In the genomic region with DNA sequence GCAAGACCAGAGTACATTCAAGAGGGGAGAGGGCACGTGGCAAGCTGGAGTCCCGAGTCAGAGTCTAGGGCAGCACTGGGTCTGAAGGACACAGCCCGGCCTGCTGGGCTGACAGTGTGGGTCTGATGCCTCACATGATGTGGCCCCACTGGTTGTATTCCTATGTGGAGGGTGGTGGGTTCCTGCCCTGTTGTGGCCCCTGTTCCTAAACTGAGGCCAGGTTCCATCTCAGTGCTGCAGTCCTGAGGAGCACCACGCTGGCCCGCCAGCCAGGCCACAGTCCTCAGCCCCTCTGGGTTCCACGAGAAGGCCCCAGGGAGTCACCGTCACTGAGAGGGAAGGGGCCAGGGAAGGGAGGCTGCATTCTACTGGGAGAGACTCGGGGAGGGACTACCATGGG, we compare ENCODE assay signal across 15 cellular contexts. TPM values are rescaled to one million over a fixed set of nuclear protein-coding genes. Genes with fewer than 3 reads are reported as not detected.
DNase-seq lines count a peak whose midpoint lies in the region; ATAC-seq and TF ChIP-seq lines count a peak whose summit lies in the region.
"Had no signal": no experiment of that assay in that cellular context is flagged by ENCODE, and none has a peak within 500 bp of the region (broad histone marks: within the 10 kb centered on the region; RNA-seq: fewer than 3 reads in every experiment).

No MANE protein-coding gene starts in this region.

- H3K9me3 Mint-ChIP-seq in endodermal cell = no peaks in the 10 kb centered on the region
- H3K9me3 Mint-ChIP-seq: naive thymus-derived CD8-positive, alpha-beta T cell; T-helper 2 cell treated with Interferon-gamma antibody and Interleukin-4, amounts not matched to agents 5 μg/mL and 100 μg/mL, for 36 hours had no signal

- H3K4me3 ChIP-seq in H7 (ENCODE audit: insufficient read depth, low read depth, low read length) = no peak overlapping the region
- no peak overlapping the region for H3K4me3 ChIP-seq in endodermal cell (ENCODE audit: low read length)
- no peak overlapping the region for H3K4me3 ChIP-seq in parathyroid adenoma (ENCODE audit: low read depth, low read length)
- H3K4me3 ChIP-seq: suprapubic skin had no signal

- no peaks in the 10 kb centered on the region for H3K27me3 ChIP-seq in H7 (ENCODE audit: control insufficient read depth, insufficient read depth, low read length)
- H3K27me3 ChIP-seq in endodermal cell (ENCODE audit: control insufficient read depth, insufficient read depth, low read length, poor library complexity, severe bottlenecking) = no peaks in the 10 kb centered on the region
- H3K27me3 ChIP-seq in parathyroid adenoma (ENCODE audit: control insufficient read depth, insufficient read depth, low read length) = no peaks in the 10 kb centered on the region
- H3K27me3 ChIP-seq: BE2C, suprapubic skin had no signal

- no peak overlapping the region for H2AFZ ChIP-seq in parathyroid adenoma

- no peaks in the 10 kb centered on the region for H3K9me3 ChIP-seq in T-helper 17 cell (ENCODE audit: control insufficient read depth, low read length, poor library complexity, severe bottlenecking)
- H3K9me3 ChIP-seq in endodermal cell (ENCODE audit: control insufficient read depth, low read length) = no peaks in the 10 kb centered on the region
- no peaks in the 10 kb centered on the region for H3K9me3 ChIP-seq in parathyroid adenoma (ENCODE audit: control insufficient read depth, low read length)
- H3K9me3 ChIP-seq: BE2C, suprapubic skin had no signal

- no peak overlapping the region for H3K27ac ChIP-seq in endodermal cell (ENCODE audit: low read depth, low read length)
- peak overlapping the region; percentile 84 for H3K27ac ChIP-seq in parathyroid adenoma
- no peak overlapping the region for H3K27ac ChIP-seq in substantia nigra (ENCODE audit: low read depth, low read length, poor library complexity, severe bottlenecking)
- H3K27ac ChIP-seq: suprapubic skin had no signal

- no peak for TF ChIP-seq CTCF in endodermal cell (conservative IDR thresholded peaks at IDR 0.05)
- TF ChIP-seq CTCF in parathyroid adenoma (IDR thresholded peaks at IDR 0.05) = no peak

- H3K79me2 ChIP-seq in parathyroid adenoma = peaks cover 49% of the 10 kb centered on the region

- ATAC-seq in T-helper 17 cell = no peak
- ATAC-seq in HG03432 (IDR thresholded peaks at IDR 0.05; ENCODE audit: unreplicated experiment) = no peak
- ATAC-seq: activated CD4-positive, CD25-positive, alpha-beta regulatory T cell treated with anti-CD3 and anti-CD28 coated beads, Interleukin-2, amount 50 U/mL, for 24 hours; naive thymus-derived CD8-positive, alpha-beta T cell had no signal

- H3K36me3 ChIP-seq in H7 (replicated peaks; ENCODE audit: control insufficient read depth, insufficient read depth, low read length) (peaks cover 16% of the 10 kb centered on the region), endodermal cell (ENCODE audit: control insufficient read depth, insufficient read depth, low read length) (peaks cover 34% of the 10 kb centered on the region), parathyroid adenoma (ENCODE audit: control insufficient read depth, insufficient read depth, low read length) (no peaks in the 10 kb centered on the region)
- H3K36me3 ChIP-seq: BE2C had no signal

- H3K4me3 Mint-ChIP-seq in T-helper 17 cell = no peak overlapping the region
- H3K4me3 Mint-ChIP-seq in endodermal cell = no peak overlapping the region
- H3K4me3 Mint-ChIP-seq: naive thymus-derived CD8-positive, alpha-beta T cell; T-helper 2 cell treated with Interferon-gamma antibody and Interleukin-4, amounts not matched to agents 5 μg/mL and 100 μg/mL, for 36 hours had no signal

- H3K4me1 ChIP-seq in endodermal cell (ENCODE audit: control insufficient read depth, insufficient read depth, low read length) (no peaks in the 10 kb centered on the region), parathyroid adenoma (peaks cover 25% of the 10 kb centered on the region)
- H3K4me1 ChIP-seq: BE2C had no signal

- H3K27ac Mint-ChIP-seq in T-helper 17 cell (peak overlapping the region; percentile 11), endodermal cell (peak overlapping the region; percentile 27)

- peak; percentile 13 for DNase-seq in H7
- DNase-seq in T-helper 17 cell = no peak
- no peak for DNase-seq in endodermal cell
- DNase-seq in substantia nigra (lab: John Stamatoyannopoulos, UW) = no peak
- DNase-seq in stimulated activated CD4-positive, alpha-beta T cell treated with anti-CD3 and anti-CD28 coated beads, Interleukin-15, amount 100 ng/mL, for 24 hours = no peak
- DNase-seq: BE2C; naive thymus-derived CD8-positive, alpha-beta T cell; NCI-H446; SIG-M5; stimulated activated CD4-positive, alpha-beta T cell treated with anti-CD3 and anti-CD28 coated beads, Interleukin-1b, Interleukin-23, amount 100 ng/mL, for 48 hours had no signal

- H3K36me3 Mint-ChIP-seq in T-helper 17 cell (ENCODE audit: low read depth) (peaks cover 4% of the 10 kb centered on the region), endodermal cell (ENCODE audit: low read depth) (peaks cover 35% of the 10 kb centered on the region)

- WGBS in endodermal cell (ENCODE audit: insufficient coverage in 1 of 2, insufficient read length in 1 of 2), 2 experiments = 70 to 96% methylated on average over 3 to 8 of the region's 8 CpGs

- H3K9ac ChIP-seq in endodermal cell (ENCODE audit: extremely low read depth, low read length, poor library complexity, severe bottlenecking) = no peak overlapping the region
- H3K9ac ChIP-seq in parathyroid adenoma = no peak overlapping the region

- no peak overlapping the region for H3K4me2 ChIP-seq in parathyroid adenoma (ENCODE audit: low read length)

- H3K27me3 Mint-ChIP-seq in T-helper 17 cell (no peaks in the 10 kb centered on the region), endodermal cell (ENCODE audit: insufficient read depth) (no peaks in the 10 kb centered on the region)
- H3K27me3 Mint-ChIP-seq: naive thymus-derived CD8-positive, alpha-beta T cell had no signal

- H3K4me1 Mint-ChIP-seq in T-helper 17 cell = peaks cover 18% of the 10 kb centered on the region
- H3K4me1 Mint-ChIP-seq in endodermal cell = no peaks in the 10 kb centered on the region

RNA-seq across cellular contexts. Expression of a gene that starts 13.3 kb away (rescaled TPM):
- total RNA-seq in H7 (2014; rRNA removed; shearing (Covaris generic)) = 13.4 and 13.8 TPM in 2 replicates
- total RNA-seq in T-helper 17 cell (10 to 100 TPM; 36.4 to 44.8 TPM), endodermal cell (10 to 100 TPM; 27.0 to 28.3 TPM)
- 20.1 TPM for polyA plus RNA-seq in endodermal cell (2013, experiment 1 of 2)
- polyA plus RNA-seq in endodermal cell (2013, experiment 2 of 2) = 18.2 TPM

RNA-seq across cellular contexts. Expression of a gene that starts 13.5 kb away (rescaled TPM):
- total RNA-seq in H7 (2014; rRNA removed; shearing (Covaris generic)) = 108 and 111 TPM in 2 replicates
- total RNA-seq in T-helper 17 cell (10 to 100 TPM; 60.0 to 61.5 TPM), endodermal cell (10 to 100 TPM; 65.4 to 66.2 TPM)
- polyA plus RNA-seq in endodermal cell (2013, experiment 1 of 2) = 71.4 TPM
- polyA plus RNA-seq in endodermal cell (2013, experiment 2 of 2) = 58.3 TPM

RNA-seq across cellular contexts. Expression of a gene that starts 43.9 kb away (rescaled TPM):
- 233 and 253 TPM in 2 replicates for total RNA-seq in H7 (2014; rRNA removed; shearing (Covaris generic))
- total RNA-seq in T-helper 17 cell = 10 to 100 TPM; 59.2 to 72.6 TPM
- total RNA-seq in endodermal cell = 100 to 1,000 TPM; 145 to 159 TPM
- polyA plus RNA-seq in endodermal cell (2013, experiment 1 of 2) = 103 TPM
- 93.9 TPM for polyA plus RNA-seq in endodermal cell (2013, experiment 2 of 2)

RNA-seq across cellular contexts. Expression of a gene that starts 52.8 kb away (rescaled TPM):
- 60.5 and 73.5 TPM in 2 replicates for total RNA-seq in H7 (2014; rRNA removed; shearing (Covaris generic))
- total RNA-seq in T-helper 17 cell = 100 to 1,000 TPM; 189 to 224 TPM
- total RNA-seq in endodermal cell = 100 to 1,000 TPM; 190 to 211 TPM
- 171 TPM for polyA plus RNA-seq in endodermal cell (2013, experiment 1 of 2)
- polyA plus RNA-seq in endodermal cell (2013, experiment 2 of 2) = 169 TPM
